In genomic region chr10:24444337-24444736, GRCh38 we compare ENCODE assay signal across 17 cellular contexts.
DNase-seq lines count a peak whose midpoint lies in the region; ATAC-seq and TF ChIP-seq lines count a peak whose summit lies in the region.
"Had no signal": no experiment of that assay in that cellular context is flagged by ENCODE, and none has a peak within 500 bp of the region (broad histone marks: within the 10 kb centered on the region; RNA-seq: fewer than 3 reads in every experiment).

No MANE protein-coding gene starts in this region.

- H3K9me3 ChIP-seq in upper lobe of left lung: no peaks in the 10 kb centered on the region
- H3K9me3 ChIP-seq: left ventricle myocardium inferior had no signal

- ATAC-seq in GM18873 (IDR thresholded peaks at IDR 0.05; ENCODE audit: low FRiP score, unreplicated experiment) (no peak), upper lobe of left lung (ENCODE audit: low FRiP score in 2 of 2) (no peak)
- no peak for ATAC-seq in naive thymus-derived CD8-positive, alpha-beta T cell
- ATAC-seq: activated CD8-positive, alpha-beta T cell treated with anti-CD3 and anti-CD28 coated beads for 36 hours; Panc1 had no signal

- H3K4me3 Mint-ChIP-seq in naive thymus-derived CD8-positive, alpha-beta T cell: no peak overlapping the region
- H3K4me3 Mint-ChIP-seq: activated CD8-positive, alpha-beta T cell treated with anti-CD3 and anti-CD28 coated beads for 36 hours; activated naive CD8-positive, alpha-beta T cell treated with anti-CD3 and anti-CD28 coated beads, Interleukin-2, amount 10 ng/mL, durations not matched to agents 7 days and 5 days; neural crest cell had no signal

- H3K4me3 ChIP-seq in astrocyte of the spinal cord (ENCODE audit: low read depth, low read length): no peak overlapping the region
- H3K4me3 ChIP-seq in upper lobe of left lung: no peak overlapping the region
- H3K4me3 ChIP-seq: left ventricle myocardium inferior had no signal

- peaks cover 0 to 4% (median 0%) of the 10 kb centered on the region in 3 donors for H3K36me3 Mint-ChIP-seq in naive thymus-derived CD8-positive, alpha-beta T cell
- H3K36me3 Mint-ChIP-seq: activated naive CD8-positive, alpha-beta T cell treated with anti-CD3 and anti-CD28 coated beads, Interleukin-2, amount 10 ng/mL, durations not matched to agents 7 days and 5 days had no signal

- peaks cover 4 to 12% (median 9%) of the 10 kb centered on the region in 4 donors for H3K4me1 ChIP-seq in upper lobe of left lung

- 85 to 87% methylated on average over 4 of the region's 4 CpGs for WGBS in upper lobe of left lung, 2 donors

- in situ Hi-C loops in astrocyte of the spinal cord (cut with HindIII; ENCODE audit: low sequenced_read_pairs): no loop called here

- POLR2A ChIA-PET in naive thymus-derived CD8-positive, alpha-beta T cell (lab: Charles Lee): no interaction called here

- peaks cover 4 to 43% (median 13%) of the 10 kb centered on the region in 5 donors for H3K27me3 Mint-ChIP-seq in naive thymus-derived CD8-positive, alpha-beta T cell
- H3K27me3 Mint-ChIP-seq: activated naive CD8-positive, alpha-beta T cell treated with anti-CD3 and anti-CD28 coated beads, Interleukin-2, amount 10 ng/mL, durations not matched to agents 7 days and 5 days had no signal

- DNase-seq in GM03348 (ENCODE audit: low spot score) (peak; percentile 47), M059J (ENCODE audit: low read depth) (peak; percentile 87), astrocyte of the spinal cord (ENCODE audit: low read depth, low spot score) (peak; percentile 93), non-pigmented ciliary epithelial cell (ENCODE audit: low read depth) (peak; percentile 83), upper lobe of left lung (no peak), AML-193 (lab: John Stamatoyannopoulos, UW) (no peak)
- no peak for DNase-seq in naive thymus-derived CD8-positive, alpha-beta T cell
- DNase-seq: activated CD8-positive, alpha-beta T cell treated with anti-CD3 and anti-CD28 coated beads for 36 hours; activated naive CD8-positive, alpha-beta T cell treated with anti-CD3 and anti-CD28 coated beads, Interleukin-2, amount 10 ng/mL, durations not matched to agents 7 days and 5 days; head of caudate nucleus; left ventricle myocardium inferior; stimulated activated CD4-positive, alpha-beta T cell treated with anti-CD3 and anti-CD28 coated beads, Interleukin-12 subunit alpha, Interleukin-12 subunit beta, amount 100 ng/mL, for 4 hours; T-helper 9 cell; trophoblast cell had no signal

- TF ChIP-seq EP300 in upper lobe of left lung (IDR thresholded peaks at IDR 0.05): no peak

- no peak overlapping the region for H3K27ac ChIP-seq in upper lobe of left lung
- H3K27ac ChIP-seq: left ventricle myocardium inferior had no signal

- H3K27ac Mint-ChIP-seq in naive thymus-derived CD8-positive, alpha-beta T cell: no peak overlapping the region
- H3K27ac Mint-ChIP-seq: activated CD8-positive, alpha-beta T cell treated with anti-CD3 and anti-CD28 coated beads for 36 hours; activated naive CD8-positive, alpha-beta T cell treated with anti-CD3 and anti-CD28 coated beads, Interleukin-2, amount 10 ng/mL, durations not matched to agents 7 days and 5 days had no signal

- H3K4me1 Mint-ChIP-seq in naive thymus-derived CD8-positive, alpha-beta T cell: no peaks in the 10 kb centered on the region
- H3K4me1 Mint-ChIP-seq: neural crest cell had no signal

- TF ChIP-seq POLR2A in upper lobe of left lung (IDR thresholded peaks at IDR 0.05): no peak

- no peak for TF ChIP-seq CTCF in astrocyte of the spinal cord (IDR thresholded peaks at IDR 0.05; ENCODE audit: low read depth, low read length)
- TF ChIP-seq CTCF in upper lobe of left lung (IDR thresholded peaks at IDR 0.05): no peak

- H3K9me3 Mint-ChIP-seq in naive thymus-derived CD8-positive, alpha-beta T cell: peaks cover 0 to 2% (median 0%) of the 10 kb centered on the region in 9 donors
- H3K9me3 Mint-ChIP-seq: activated CD8-positive, alpha-beta T cell treated with anti-CD3 and anti-CD28 coated beads for 36 hours; activated naive CD8-positive, alpha-beta T cell treated with anti-CD3 and anti-CD28 coated beads, Interleukin-2, amount 10 ng/mL, durations not matched to agents 7 days and 5 days; neural crest cell had no signal

- H3K36me3 ChIP-seq in upper lobe of left lung: peaks cover 0 to 5% (median 2%) of the 10 kb centered on the region in 4 donors

- no peaks in the 10 kb centered on the region for H3K27me3 ChIP-seq in upper lobe of left lung

Comparison
In these comparisons a context has a peak if more than half of its experiments do, and no peak if none do; other contexts are left out.
1. DNase-seq: peak in GM03348 (single experiment), M059J (single experiment), astrocyte of the spinal cord (single experiment) and non-pigmented ciliary epithelial cell (single experiment); none in upper lobe of left lung (0 of 2), AML-193 (0 of 2) and naive thymus-derived CD8-positive, alpha-beta T cell (0 of 10).